Comparison of ENCODE assay signal across 18 cellular contexts in genomic region chr15:43515731-43516130, GRCh38. TPM values are rescaled to one million over a fixed set of nuclear protein-coding genes. Genes with fewer than 3 reads are reported as not detected.
DNase-seq lines count a peak whose midpoint lies in the region; ATAC-seq, FAIRE-seq and TF ChIP-seq lines count a peak whose summit lies in the region.
"Had no signal": no experiment of that assay in that cellular context is flagged by ENCODE, and none has a peak within 500 bp of the region (broad histone marks: within the 10 kb centered on the region; RNA-seq: fewer than 3 reads in every experiment).

No MANE protein-coding gene starts in this region.

- H3K4me3 Mint-ChIP-seq in T-helper 2 cell treated with Interferon-gamma antibody and Interleukin-4, amounts not matched to agents 5 μg/mL and 100 μg/mL, for 36 hours: peak overlapping the region; percentile 25
- H3K4me3 Mint-ChIP-seq in nephron progenitor cell: peak overlapping the region; percentile 43
- H3K4me3 Mint-ChIP-seq: activated CD4-positive, alpha-beta T cell treated with anti-CD3 and anti-CD28 coated beads, Interleukin-2, amount 10 ng/mL, durations not matched to agents 7 days and 5 days had no signal

- FAIRE-seq in K562 (lab: Jason Lieb, UNC): no peak
- FAIRE-seq in RCC 7860 (lab: Jason Lieb, UNC): no peak
- FAIRE-seq: A204.1, GM18507 had no signal

- H3K27me3 ChIP-seq in K562 (ENCODE audit: control insufficient read depth in 2 of 2, insufficient read depth in 2 of 2, low read length in 2 of 2): no peaks in the 10 kb centered on the region
- H3K27me3 ChIP-seq in tibial artery: no peaks in the 10 kb centered on the region

- BruUV-seq in K562 (replicated peaks; lab: Mats Ljungman, UMichigan): no TSS peak

- intact Hi-C loops in K562 (cut with micrococcal nuclease): no loop called here
- intact Hi-C loops in tibial artery (cut with DNase I; ENCODE audit: low total_unique reads): loop anchor here (10.0 kb wide), 1 partner anchor 259 kb away; the partner anchor contains the start of gene ELL3

- no peak for TF ChIP-seq CTCF in K562 (IDR thresholded peaks at IDR 0.05 in 2 of 3, conservative IDR thresholded peaks at IDR 0.05 in 1 of 3; ENCODE audit: insufficient read depth in 2 of 3, low read depth in 1 of 3, low read length in 3 of 3)
- TF ChIP-seq CTCF in nephron progenitor cell (IDR thresholded peaks at IDR 0.05): no peak
- TF ChIP-seq CTCF in tibial artery (IDR thresholded peaks at IDR 0.05): no peak

- peaks cover 3% of the 10 kb centered on the region; the same call in 1 of the 2 replicates for H4K20me1 ChIP-seq in K562 (replicated peaks; ENCODE audit: control insufficient read depth, insufficient read depth, low read length)

- POLR2A ChIA-PET in K562 (lab: Yijun Ruan, JAX): interaction anchor here (0.5 to 9.1 kb wide), 4 partner anchors 12 to 283 kb away, joined by 3 to 63 read pairs (median 3); no protein-coding TSS in a partner anchor

- in situ Hi-C loops in K562 (cut with MboI): no loop called here

- H3K4me3 ChIP-seq in K562 (no peak overlapping the region), tibial artery (peak overlapping the region in 1 of 2 donors; percentile 61)

- CTCF ChIA-PET in K562 (lab: Yijun Ruan, JAX; ENCODE audit: low intra/inter-chr PET ratio): no interaction called here

- H3K36me3 Mint-ChIP-seq in T-helper 2 cell treated with Interferon-gamma antibody and Interleukin-4, amounts not matched to agents 5 μg/mL and 100 μg/mL, for 36 hours (ENCODE audit: low read depth): peaks cover 11% of the 10 kb centered on the region
- H3K36me3 Mint-ChIP-seq in nephron progenitor cell (ENCODE audit: low read depth): no peaks in the 10 kb centered on the region

- no peaks in the 10 kb centered on the region for H3K9me1 ChIP-seq in K562 (ENCODE audit: control insufficient read depth, insufficient read depth, low read length)

- no peak overlapping the region for H3K27ac ChIP-seq in K562 (ENCODE audit: extremely low read depth, low read depth, low read length)
- H3K27ac ChIP-seq in tibial artery: peak overlapping the region; percentile 76 to 80
- H3K27ac ChIP-seq: KMS-11 had no signal

- no peak for DNase-seq in T-helper 2 cell treated with Interferon-gamma antibody and Interleukin-4, amounts not matched to agents 5 μg/mL and 100 μg/mL, for 36 hours (ENCODE audit: low spot score)
- DNase-seq in T-helper 2 cell (no peak), K562 (ENCODE audit: extremely low read depth in 1 of 4, low spot score in 3 of 4) (no peak), nephron progenitor cell (no peak), tibial artery (peak in 1 of 2 donors; percentile 63), HuH-7 (ENCODE audit: low spot score) (no peak), DMS153 treated with DMSO at 0.1 percent for 48 hours (lab: John Stamatoyannopoulos, UW; ENCODE audit: unreplicated experiment) (no peak), RCC 7860 (ENCODE audit: low spot score) (no peak)
- DNase-seq: activated CD4-positive, alpha-beta T cell treated with anti-CD3 and anti-CD28 coated beads, Interleukin-2, amount 10 ng/mL, durations not matched to agents 7 days and 5 days; Caco-2; dermis blood vessel endothelial cell; NCI-H510A treated with DMSO at 0.1 percent for 48 hours; RPMI8226; stimulated activated CD4-positive, alpha-beta T cell treated with anti-CD3 and anti-CD28 coated beads, Interleukin-4, amount 100 ng/mL, for 1 hour; T-helper 9 cell had no signal

- H3K9me3 ChIP-seq in K562 (replicated peaks; ENCODE audit: control insufficient read depth, insufficient read depth, low read depth, low read length): no peaks in the 10 kb centered on the region
- no peaks in the 10 kb centered on the region for H3K9me3 ChIP-seq in tibial artery
- H3K9me3 ChIP-seq: Caco-2 had no signal

- H3K4me1 Mint-ChIP-seq in T-helper 2 cell treated with Interferon-gamma antibody and Interleukin-4, amounts not matched to agents 5 μg/mL and 100 μg/mL, for 36 hours (ENCODE audit: low read depth): peaks cover 71% of the 10 kb centered on the region
- H3K4me1 Mint-ChIP-seq in nephron progenitor cell: peaks cover 78% of the 10 kb centered on the region

- TF ChIP-seq RAD21 in K562 (CRISPR knock-in tag; conservative IDR thresholded peaks at IDR 0.05 in 1 of 2, IDR thresholded peaks at IDR 0.05 in 1 of 2): no peak

- TF ChIP-seq EP300 in K562 (IDR thresholded peaks at IDR 0.05; ENCODE audit: low read length): no peak

- H3K9ac ChIP-seq in K562 (ENCODE audit: insufficient read depth in 1 of 2, low read depth in 2 of 2, low read length in 2 of 2): no peak overlapping the region
- H3K9ac ChIP-seq: KMS-11 had no signal

- no peak overlapping the region for H3K27ac Mint-ChIP-seq in T-helper 2 cell treated with Interferon-gamma antibody and Interleukin-4, amounts not matched to agents 5 μg/mL and 100 μg/mL, for 36 hours
- H3K27ac Mint-ChIP-seq in nephron progenitor cell: no peak overlapping the region

- no peak for ATAC-seq in K562

- no peak overlapping the region for H3K4me2 ChIP-seq in K562 (ENCODE audit: insufficient read depth, low read length)
- H3K4me2 ChIP-seq: KMS-11 had no signal

- H2AFZ ChIP-seq in K562 (ENCODE audit: low read depth, low read length): no peak overlapping the region

- H3K36me3 ChIP-seq in K562 (ENCODE audit: control insufficient read depth, insufficient read depth, low read length): peaks cover 5% of the 10 kb centered on the region; the same call in 2 of the 3 replicates
- peaks cover 3 to 9% (median 4%) of the 10 kb centered on the region in 3 donors for H3K36me3 ChIP-seq in tibial artery

- WGBS in K562 (ENCODE audit: insufficient coverage, low coverage, missing lambda C conversion rate): 51% methylated on average over 2 of the region's 2 CpGs

- no peak for TF ChIP-seq POLR2A in K562 (conservative IDR thresholded peaks at IDR 0.05)

- H3K4me1 ChIP-seq in K562 (replicated peaks in 1 of 2; ENCODE audit: control insufficient read depth in 2 of 2, insufficient read depth in 2 of 2, low read length in 2 of 2): peaks cover 55 to 65% of the 10 kb centered on the region in 2 experiments
- peaks cover 0 to 42% (median 29%) of the 10 kb centered on the region in 4 donors for H3K4me1 ChIP-seq in tibial artery

- H3K27me3 Mint-ChIP-seq in T-helper 2 cell treated with Interferon-gamma antibody and Interleukin-4, amounts not matched to agents 5 μg/mL and 100 μg/mL, for 36 hours (ENCODE audit: low read depth): peaks cover 24% of the 10 kb centered on the region
- H3K27me3 Mint-ChIP-seq in nephron progenitor cell (ENCODE audit: low read depth, poor library complexity): peaks cover 29% of the 10 kb centered on the region

- peaks cover 24% of the 10 kb centered on the region; the same call in 2 of the 3 replicates for H3K79me2 ChIP-seq in K562 (ENCODE audit: control insufficient read depth, insufficient read depth, low read length)

- no peaks in the 10 kb centered on the region for H3K9me3 Mint-ChIP-seq in T-helper 2 cell treated with Interferon-gamma antibody and Interleukin-4, amounts not matched to agents 5 μg/mL and 100 μg/mL, for 36 hours
- H3K9me3 Mint-ChIP-seq in nephron progenitor cell: no peaks in the 10 kb centered on the region
- H3K9me3 Mint-ChIP-seq: activated CD4-positive, alpha-beta T cell treated with anti-CD3 and anti-CD28 coated beads, Interleukin-2, amount 10 ng/mL, durations not matched to agents 7 days and 5 days had no signal

RNA-seq across cellular contexts. Expression of gene MAP1A, which starts 1.7 kb away (rescaled TPM):
- 17.4 and 19.7 TPM in 2 replicates for total RNA-seq in K562 (2011; cell fraction: chromatin; rRNA removed; ENCODE audit: low replicate concordance)
- total RNA-seq in K562 (2011; cell fraction: nucleolus; rRNA removed): 13.9 and 17.8 TPM in 2 replicates
- total RNA-seq in K562 (2011; cell fraction: nucleoplasm; rRNA removed): 14.8 and 16.3 TPM in 2 replicates
- total RNA-seq in K562 (2014; rRNA removed): 9.4 and 11.8 TPM in 2 replicates
- 6.9 and 7.3 TPM in 2 replicates for total RNA-seq in K562 (2014; rRNA removed; fragmentation: Illumina TruSeq; extraction: Trizol)
- 7.6 and 9.0 TPM in 2 replicates for total RNA-seq in K562 (2015; rRNA removed; fragmentation: Illumina TruSeq; extraction: Trizol)
- total RNA-seq in K562 (2021): 18.6 and 20.3 TPM in 2 replicates
- 4.3 and 7.0 TPM in 2 replicates for polyA plus RNA-seq in K562 (2011; rRNA removed)
- 3.9 and 5.2 TPM in 2 replicates for polyA plus RNA-seq in K562 (2011; cell fraction: cytosol; rRNA removed)
- 4.0 and 5.8 TPM in 2 replicates for polyA plus RNA-seq in K562 (2011; cell fraction: nucleus; rRNA removed)
- 8.2 and 17.3 TPM in 2 replicates for polyA plus RNA-seq in K562 (2012)
- 12.5 and 13.4 TPM in 2 replicates for polyA plus RNA-seq in K562 (2014; fragmentation: Illumina TruSeq; extraction: Trizol)
- 1 to 10 TPM; 2.0 to 5.6 TPM for polyA plus RNA-seq in K562 (2014; fragmentation: Nextera tagmentation; extraction: Ambion mirVana)
- 4.4 and 4.7 TPM in 2 replicates for polyA plus RNA-seq in K562 (2014; rRNA removed)
- 18.8 and 20.5 TPM in 2 replicates for polyA minus RNA-seq in K562 (2011; rRNA and poly(A)+ RNA removed)
- 21.0 and 24.4 TPM in 2 replicates for polyA minus RNA-seq in K562 (2011; cell fraction: cytosol; rRNA and poly(A)+ RNA removed)
- 7.3 and 9.3 TPM in 2 replicates for polyA minus RNA-seq in K562 (2011; cell fraction: nucleus; rRNA and poly(A)+ RNA removed)

RNA-seq across cellular contexts. Expression of gene TP53BP1, which starts 22.8 kb away (rescaled TPM):
- 87.9 and 206 TPM in 2 replicates for total RNA-seq in K562 (2011; cell fraction: chromatin; rRNA removed; ENCODE audit: low replicate concordance)
- 50.7 and 55.4 TPM in 2 replicates for total RNA-seq in K562 (2011; cell fraction: nucleolus; rRNA removed)
- 69.3 and 81.3 TPM in 2 replicates for total RNA-seq in K562 (2011; cell fraction: nucleoplasm; rRNA removed)
- total RNA-seq in K562 (2014; rRNA removed) (30.9 and 31.3 TPM in 2 replicates), K562 (2014; rRNA removed; fragmentation: Illumina TruSeq; extraction: Trizol) (37.6 and 38.1 TPM in 2 replicates), K562 (2015; rRNA removed; fragmentation: Illumina TruSeq; extraction: Trizol) (34.5 and 38.5 TPM in 2 replicates), K562 (2021) (32.8 and 32.9 TPM in 2 replicates)
- polyA plus RNA-seq in K562 (2011; rRNA removed) (58.1 and 63.3 TPM in 2 replicates), K562 (2014; fragmentation: Illumina TruSeq; extraction: Trizol) (26.7 and 29.6 TPM in 2 replicates), K562 (2014; fragmentation: Nextera tagmentation; extraction: Ambion mirVana) (1 to 10 TPM; 5.7 to 6.3 TPM), K562 (2014; rRNA removed) (22.6 and 23.2 TPM in 2 replicates)
- 21.5 and 33.6 TPM in 2 replicates for polyA plus RNA-seq in K562 (2011; cell fraction: cytosol; rRNA removed)
- polyA plus RNA-seq in K562 (2011; cell fraction: nucleus; rRNA removed): 80.2 and 82.6 TPM in 2 replicates
- polyA plus RNA-seq in K562 (2012): 24.7 and 25.9 TPM in 2 replicates
- polyA minus RNA-seq in K562 (2011; rRNA and poly(A)+ RNA removed): 114 and 126 TPM in 2 replicates
- polyA minus RNA-seq in K562 (2011; cell fraction: cytosol; rRNA and poly(A)+ RNA removed): 37.3 and 40.7 TPM in 2 replicates
- polyA minus RNA-seq in K562 (2011; cell fraction: nucleus; rRNA and poly(A)+ RNA removed): 56.7 and 78.5 TPM in 2 replicates
